26 cellular contexts compared by ENCODE assay signal in the genomic region with DNA sequence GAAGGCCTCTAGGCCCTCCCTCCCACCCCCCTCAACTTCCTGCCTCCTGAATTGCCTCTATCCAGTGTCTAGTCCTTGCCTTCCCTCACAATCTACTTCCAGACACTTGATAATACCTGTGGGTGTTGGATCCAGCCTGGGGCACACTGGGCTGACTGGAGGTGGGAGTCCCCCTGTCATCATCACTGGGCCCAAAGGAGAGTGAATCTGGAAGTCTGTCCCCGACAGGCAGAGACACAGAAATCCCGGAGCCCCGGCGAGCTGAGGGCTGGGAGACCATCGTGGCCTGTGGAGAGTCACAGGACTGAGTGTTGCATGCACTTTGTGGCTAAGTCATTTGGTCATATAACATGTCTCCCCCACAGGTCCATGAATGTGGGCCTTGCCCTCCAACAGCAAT. TPM values are rescaled to one million over a fixed set of nuclear protein-coding genes. Genes with fewer than 3 reads are reported as not detected.
"Had no signal": no experiment of that assay in that cellular context is flagged by ENCODE, and none has a peak within 500 bp of the region (broad histone marks: within the 10 kb centered on the region; RNA-seq: fewer than 3 reads in every experiment).

No MANE protein-coding gene starts in this region.

- H3K27me3 ChIP-seq: colonic mucosa, foreskin keratinocyte, gastrocnemius medialis had no signal

- H3K4me3 Mint-ChIP-seq: dendritic cell treated with granulocyte-macrophage colony-stimulating factor and Interleukin-4, amounts not matched to agents 40 ng/mL and 50 ng/mL, for 4 days; endodermal cell had no signal

- H3K9me3 ChIP-seq: colonic mucosa, esophagus muscularis mucosa, esophagus squamous epithelium, gastrocnemius medialis, gastroesophageal sphincter, heart left ventricle, heart right ventricle had no signal

- H3K4me1 Mint-ChIP-seq: endodermal cell had no signal

- DNase-seq: colonic mucosa; cortex of kidney; dermis blood vessel endothelial cell; dorsolateral prefrontal cortex; effector CD4-positive, alpha-beta T cell; effector CD8-positive, alpha-beta T cell; effector memory CD4-positive, alpha-beta T cell; endodermal cell; erythroblast; esophagus squamous epithelium; foreskin fibroblast; foreskin keratinocyte; foreskin melanocyte; gastrocnemius medialis; glutamatergic neuron; heart left ventricle; heart right ventricle had no signal

- H3K4me1 ChIP-seq: colonic mucosa, esophagus muscularis mucosa, esophagus squamous epithelium, foreskin keratinocyte, gastrocnemius medialis, gastroesophageal sphincter, heart left ventricle, heart right ventricle had no signal

- H3K27ac ChIP-seq: colonic mucosa, coronary artery, dorsolateral prefrontal cortex, epithelial cell of prostate, esophagus muscularis mucosa, esophagus squamous epithelium, foreskin keratinocyte, gastrocnemius medialis, gastroesophageal sphincter, heart left ventricle, heart right ventricle had no signal

- H3K4me3 ChIP-seq: colonic mucosa, coronary artery, esophagus muscularis mucosa, esophagus squamous epithelium, gastrocnemius medialis, gastroesophageal sphincter, heart right ventricle had no signal

- H3K36me3 ChIP-seq: colonic mucosa, esophagus muscularis mucosa, esophagus squamous epithelium, gastrocnemius medialis, gastroesophageal sphincter, heart left ventricle, heart right ventricle had no signal

- H3K9me3 Mint-ChIP-seq: dendritic cell treated with granulocyte-macrophage colony-stimulating factor and Interleukin-4, amounts not matched to agents 40 ng/mL and 50 ng/mL, for 4 days had no signal

- H3K27ac Mint-ChIP-seq: dendritic cell treated with granulocyte-macrophage colony-stimulating factor and Interleukin-4, amounts not matched to agents 40 ng/mL and 50 ng/mL, for 4 days; endodermal cell had no signal

- ATAC-seq: esophagus mucosa, foreskin keratinocyte, gastrocnemius medialis, gastroesophageal sphincter, heart left ventricle, heart right ventricle had no signal

RNA-seq across cellular contexts. Expression of gene SYP, which starts 8.4 kb away (rescaled TPM):
- total RNA-seq: fibroblast of villous mesenchyme had no signal

RNA-seq across cellular contexts. Expression of gene CACNA1F, which starts 24.7 kb away (rescaled TPM):
- total RNA-seq: endothelial cell of umbilical vein, fibroblast of villous mesenchyme, foreskin keratinocyte, gastrocnemius medialis had no signal
- polyA plus RNA-seq: endothelial cell of umbilical vein, fibroblast of lung had no signal
